10 cellular contexts compared by ENCODE assay signal in the genomic region with DNA sequence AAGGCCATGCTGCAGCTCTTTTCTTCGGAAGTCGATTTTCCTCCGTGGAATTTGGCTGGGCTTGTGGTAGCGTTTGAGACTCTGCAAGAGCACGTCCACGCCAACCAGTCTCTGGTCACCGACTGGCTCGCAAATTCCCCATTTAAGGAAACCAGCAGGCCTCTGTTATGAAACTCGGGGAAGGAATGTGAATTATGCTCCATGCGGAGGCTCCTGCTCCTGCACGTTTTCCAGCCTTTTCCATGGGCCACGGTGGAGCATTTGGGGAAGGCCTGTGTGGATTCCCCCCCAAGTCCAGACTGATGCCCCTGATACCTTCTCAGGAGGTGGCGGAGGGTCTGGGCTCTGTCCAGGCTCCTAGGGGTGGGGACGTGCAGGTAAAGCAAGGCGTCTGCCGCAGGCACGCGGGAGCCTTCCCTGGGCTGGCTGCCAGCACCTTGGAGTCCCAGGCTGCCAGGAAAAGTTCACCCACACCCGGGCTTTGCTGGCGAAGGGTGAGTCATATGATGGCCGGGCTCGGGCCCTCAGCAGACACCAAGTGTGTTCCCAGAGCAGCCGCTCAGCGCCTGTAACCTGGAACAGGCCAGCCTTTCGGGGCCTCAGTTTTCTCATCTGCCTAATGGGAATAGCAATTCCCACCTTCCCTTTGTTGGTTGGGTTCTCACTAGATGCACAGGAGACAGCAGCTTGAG. TPM values are rescaled to one million over a fixed set of nuclear protein-coding genes. Genes with fewer than 3 reads are reported as not detected.
DNase-seq lines count a peak whose midpoint lies in the region; ATAC-seq and TF ChIP-seq lines count a peak whose summit lies in the region.
"Had no signal": no experiment of that assay in that cellular context is flagged by ENCODE, and none has a peak within 500 bp of the region (broad histone marks: within the 10 kb centered on the region; RNA-seq: fewer than 3 reads in every experiment).

No MANE protein-coding gene starts in this region.

- H3K4me1 Mint-ChIP-seq in natural killer cell, result no peaks in the 10 kb centered on the region
- H3K4me1 Mint-ChIP-seq in stimulated activated naive CD8-positive, alpha-beta T cell treated with anti-CD3 and anti-CD28 coated beads, Interleukin-15, amount 100 ng/mL, for 72 hours, result no peaks in the 10 kb centered on the region

- no peaks in the 10 kb centered on the region for H3K27me3 ChIP-seq in transverse colon

- intact Hi-C loops in transverse colon (cut with DNase I; ENCODE audit: low total_unique reads) (no loop called here), natural killer cell (cut with micrococcal nuclease) (no loop called here)

- H3K4me3 Mint-ChIP-seq in natural killer cell, result no peak overlapping the region
- no peak overlapping the region for H3K4me3 Mint-ChIP-seq in stimulated activated naive CD8-positive, alpha-beta T cell treated with anti-CD3 and anti-CD28 coated beads, Interleukin-15, amount 100 ng/mL, for 72 hours
- H3K4me3 Mint-ChIP-seq: effector memory CD8-positive, alpha-beta T cell had no signal

- peak; percentile 21 for ATAC-seq in left lobe of liver
- ATAC-seq in natural killer cell, result no peak
- ATAC-seq in stimulated activated naive CD8-positive, alpha-beta T cell treated with anti-CD3 and anti-CD28 coated beads, Interleukin-15, amount 100 ng/mL, for 72 hours, result no peak
- no peak for ATAC-seq in HG03432 (IDR thresholded peaks at IDR 0.05; ENCODE audit: unreplicated experiment)
- ATAC-seq: effector memory CD8-positive, alpha-beta T cell had no signal

- in situ Hi-C loops in transverse colon (cut with MboI; ENCODE audit: low pct_ligation_motif_present in 1 of 4, low pct_unique_long_range_greater_than_20kb in 1 of 4, low sequenced_read_pairs in 3 of 4), result no loop called here

- no peaks in the 10 kb centered on the region for H3K27me3 Mint-ChIP-seq in natural killer cell (ENCODE audit: low read depth in 2 of 2)
- H3K27me3 Mint-ChIP-seq in stimulated activated naive CD8-positive, alpha-beta T cell treated with anti-CD3 and anti-CD28 coated beads, Interleukin-15, amount 100 ng/mL, for 72 hours, result no peaks in the 10 kb centered on the region
- H3K27me3 Mint-ChIP-seq: effector memory CD8-positive, alpha-beta T cell had no signal

- no peaks in the 10 kb centered on the region for H3K9me3 ChIP-seq in transverse colon

- DNase-seq in HT-29 (ENCODE audit: low spot score) (peak; percentile 95), cerebellum (ENCODE audit: low spot score) (peak; percentile 18), left lobe of liver (ENCODE audit: low spot score) (peak; percentile 74), transverse colon (peak; percentile 89), natural killer cell (no peak), SK-N-DZ (ENCODE audit: low spot score) (no peak)
- DNase-seq in stimulated activated naive CD8-positive, alpha-beta T cell treated with anti-CD3 and anti-CD28 coated beads, Interleukin-15, amount 100 ng/mL, for 72 hours, result no peak
- DNase-seq: effector memory CD8-positive, alpha-beta T cell; SHP77 had no signal

- no peak for TF ChIP-seq EP300 in transverse colon (IDR thresholded peaks at IDR 0.05; ENCODE audit: low read depth)

- TF ChIP-seq POLR2A in transverse colon (IDR thresholded peaks at IDR 0.05), result no peak

- H3K27ac Mint-ChIP-seq in natural killer cell, result no peak overlapping the region
- no peak overlapping the region for H3K27ac Mint-ChIP-seq in stimulated activated naive CD8-positive, alpha-beta T cell treated with anti-CD3 and anti-CD28 coated beads, Interleukin-15, amount 100 ng/mL, for 72 hours
- H3K27ac Mint-ChIP-seq: effector memory CD8-positive, alpha-beta T cell had no signal

- no peaks in the 10 kb centered on the region for H3K36me3 Mint-ChIP-seq in natural killer cell

- TF ChIP-seq CTCF in transverse colon (IDR thresholded peaks at IDR 0.05) (no peak), natural killer cell (IDR thresholded peaks at IDR 0.05) (no peak)

- H3K36me3 ChIP-seq in transverse colon, result peaks cover 0 to 10% (median 0%) of the 10 kb centered on the region in 4 donors

- H3K4me1 ChIP-seq in transverse colon, result peaks cover 19 to 27% (median 21%) of the 10 kb centered on the region in 4 donors

- WGBS in transverse colon (ENCODE audit: low coverage in 1 of 2), 2 donors, result 48% methylated on average over 18 of the region's 25 CpGs; no CpG with 5 or more reads in 1 of the 2 donors

- peak overlapping the region; percentile 72 to 89 (median 86) for H3K27ac ChIP-seq in transverse colon

- no peaks in the 10 kb centered on the region for H3K9me3 Mint-ChIP-seq in natural killer cell
- no peaks in the 10 kb centered on the region for H3K9me3 Mint-ChIP-seq in stimulated activated naive CD8-positive, alpha-beta T cell treated with anti-CD3 and anti-CD28 coated beads, Interleukin-15, amount 100 ng/mL, for 72 hours
- H3K9me3 Mint-ChIP-seq: effector memory CD8-positive, alpha-beta T cell had no signal

- no peak overlapping the region for H3K4me3 ChIP-seq in transverse colon

RNA-seq across cellular contexts. Expression of a gene that starts 41.9 kb away (rescaled TPM):
- 165 and 199 TPM in 2 replicates for total RNA-seq in HT-29 (2014; rRNA removed; shearing (Covaris generic))
- total RNA-seq in cerebellum, result 15.7 TPM
- total RNA-seq in left lobe of liver, result 114 TPM
- 100 to 1,000 TPM in 1 of 4 donors, 10 to 100 TPM in 3; 72.6 to 138 (median 82.3) TPM for total RNA-seq in transverse colon
- total RNA-seq in natural killer cell, result 1 to 10 TPM in 1 of 3 donors, under 1 TPM in 2; 0.36 to 1.3 (median 0.89) TPM
- 19.9 and 24.3 TPM in 2 replicates for polyA plus RNA-seq in SK-N-DZ (2014; cell fraction: cytosol; rRNA removed)
- polyA plus RNA-seq in SK-N-DZ (2014; cell fraction: nucleus; rRNA removed), result 16.7 and 27.5 TPM in 2 replicates

Comparison
In these comparisons a context has a peak if more than half of its experiments do, and no peak if none do; other contexts are left out.
1. DNase-seq: peak in HT-29 (single experiment), cerebellum (single experiment), left lobe of liver (single experiment) and transverse colon (single experiment); none in natural killer cell (single experiment), stimulated activated naive CD8-positive, alpha-beta T cell treated with anti-CD3 and anti-CD28 coated beads, Interleukin-15, amount 100 ng/mL, for 72 hours (0 of 2) and SK-N-DZ (single experiment).